Comparison of ENCODE assay signal across 14 cellular contexts in the genomic region with DNA sequence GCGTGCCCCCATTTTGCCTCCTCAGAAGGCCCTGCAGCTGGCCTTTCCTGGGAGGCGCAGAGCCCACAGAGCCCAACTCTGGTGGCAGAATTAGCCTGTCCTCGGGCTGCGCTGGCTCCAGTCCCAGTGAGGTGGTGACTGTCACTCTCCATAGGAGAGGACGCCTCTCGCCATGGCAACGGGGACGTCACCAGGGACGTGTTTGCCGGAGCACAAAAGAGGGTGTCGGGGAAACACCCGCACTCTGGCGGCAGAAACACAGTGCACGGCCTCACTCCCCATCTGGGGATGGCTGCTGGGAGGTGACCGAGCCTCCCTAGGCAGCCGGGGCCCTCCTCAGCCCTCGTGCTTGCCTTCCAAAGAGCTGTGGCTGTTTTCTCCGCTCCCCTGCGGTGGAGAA. TPM values are rescaled to one million over a fixed set of nuclear protein-coding genes. Genes with fewer than 3 reads are reported as not detected.
DNase-seq lines count a peak whose midpoint lies in the region; ATAC-seq and TF ChIP-seq lines count a peak whose summit lies in the region.
"Had no signal": no experiment of that assay in that cellular context is flagged by ENCODE, and none has a peak within 500 bp of the region (broad histone marks: within the 10 kb centered on the region; RNA-seq: fewer than 3 reads in every experiment).

No MANE protein-coding gene starts in this region.

- H3K36me3 Mint-ChIP-seq in effector memory CD8-positive, alpha-beta T cell (ENCODE audit: insufficient read depth), result peaks cover 3% of the 10 kb centered on the region

- H3K4me1 Mint-ChIP-seq in effector memory CD8-positive, alpha-beta T cell (ENCODE audit: low read depth in 2 of 2), result no peaks in the 10 kb centered on the region

- CTCF ChIA-PET in RWPE1 (lab: Yijun Ruan, JAX), result no interaction called here

- DNase-seq in NCI-H1436 treated with DMSO at 0.1 percent for 48 hours (lab: John Stamatoyannopoulos, UW), result peak; percentile 30
- DNase-seq in RWPE1 (ENCODE audit: low spot score), result no peak
- DNase-seq in right cardiac atrium, result peak; percentile 76 to 82 (median 81)
- no peak for DNase-seq in UCSD-AML1 (lab: John Stamatoyannopoulos, UW; ENCODE audit: unreplicated experiment)
- no peak for DNase-seq in effector memory CD8-positive, alpha-beta T cell
- no peak for DNase-seq in NCI-H2196 treated with DMSO at 0.1 percent for 48 hours (lab: John Stamatoyannopoulos, UW; ENCODE audit: unreplicated experiment)
- DNase-seq in activated T-cell treated with anti-CD3 and anti-CD28 coated beads, Interleukin-2, amount 50 U/mL, for 48 hours, result no peak
- DNase-seq: activated CD4-positive, alpha-beta T cell treated with anti-CD3 and anti-CD28 coated beads, Interleukin-2, amount 50 U/mL, for 48 hours; activated effector memory CD4-positive, alpha-beta T cell treated with anti-CD3 and anti-CD28 coated beads, Interleukin-2, amount 50 U/mL, for 16 hours; GDM1; stimulated activated naive CD8-positive, alpha-beta T cell treated with anti-CD3 and anti-CD28 coated beads, Interleukin-15, Interleukin-2, amounts not matched to agents 100 U/mL and 50 U/mL, for 24 hours had no signal

- POLR2A ChIA-PET in RWPE1 (lab: Yijun Ruan, JAX; ENCODE audit: low non-redundant PET), result no interaction called here

- peak; percentile 49 to 60 for ATAC-seq in right cardiac atrium
- ATAC-seq in effector memory CD8-positive, alpha-beta T cell (replicated peaks), result no peak
- ATAC-seq: stimulated activated naive CD8-positive, alpha-beta T cell treated with anti-CD3 and anti-CD28 coated beads, Interleukin-15, Interleukin-2, amounts not matched to agents 100 U/mL and 50 U/mL, for 24 hours had no signal

- peaks cover 9 to 33% (median 20%) of the 10 kb centered on the region in 10 experiments; a peak in 18 of 20 replicates for H3K4me1 ChIP-seq in BLaER1 treated with 17β-estradiol and CSF1 and Interleukin-3, amounts not matched to agents 10 nM and 100 nM
- peaks cover 2% of the 10 kb centered on the region for H3K4me1 ChIP-seq in right cardiac atrium (ENCODE audit: control insufficient read depth, insufficient read depth, low read length)

- no peaks in the 10 kb centered on the region for H3K9me3 Mint-ChIP-seq in effector memory CD8-positive, alpha-beta T cell

- no peaks in the 10 kb centered on the region for H3K36me3 ChIP-seq in BLaER1 treated with 17β-estradiol and CSF1 and Interleukin-3, amounts not matched to agents 10 nM and 100 nM

- intact Hi-C loops in right cardiac atrium (cut with DNase I), result no loop called here

- H3K27ac ChIP-seq in BLaER1 treated with 17β-estradiol and CSF1 and Interleukin-3, amounts not matched to agents 10 nM and 100 nM, result peak overlapping the region in 4 of 11 experiments; percentile 39 to 70 (median 53); a peak in 2 of 22 replicates
- H3K27ac ChIP-seq in RWPE1 (peak overlapping the region; percentile 26; the same call in 1 of the 2 replicates), right cardiac atrium (ENCODE audit: low read length) (no peak overlapping the region)
- H3K27ac ChIP-seq: SK-N-MC had no signal

- no peak overlapping the region for H3K4me3 ChIP-seq in BLaER1 treated with 17β-estradiol and CSF1 and Interleukin-3, amounts not matched to agents 10 nM and 100 nM
- no peak overlapping the region for H3K4me3 ChIP-seq in right cardiac atrium (ENCODE audit: low read length)
- H3K4me3 ChIP-seq: SK-N-MC had no signal

- peak overlapping the region in 1 of 11 experiments; percentile 49; a peak in 3 of 22 replicates for H3K9ac ChIP-seq in BLaER1 treated with 17β-estradiol and CSF1 and Interleukin-3, amounts not matched to agents 10 nM and 100 nM

- no peak overlapping the region for H3K27ac Mint-ChIP-seq in effector memory CD8-positive, alpha-beta T cell
- H3K27ac Mint-ChIP-seq: B cell had no signal

- H3K27me3 Mint-ChIP-seq in effector memory CD8-positive, alpha-beta T cell, result peaks cover 5 to 16% of the 10 kb centered on the region in 2 donors

- H3K4me2 ChIP-seq in BLaER1 treated with 17β-estradiol and CSF1 and Interleukin-3, amounts not matched to agents 10 nM and 100 nM, result peak overlapping the region in 6 of 11 experiments; percentile 40 to 82 (median 78); a peak in 10 of 22 replicates

- WGBS in right cardiac atrium, result 63% methylated on average over 19 of the region's 19 CpGs

- no peak for TF ChIP-seq CTCF in RWPE1 (conservative IDR thresholded peaks at IDR 0.05; ENCODE audit: low read depth)

- H3K9me3 ChIP-seq in BLaER1 treated with 17β-estradiol and CSF1 and Interleukin-3, amounts not matched to agents 10 nM and 100 nM (replicated peaks in 1 of 11), result peaks cover 6 to 20% (median 11%) of the 10 kb centered on the region in 11 experiments; a peak in 19 of 22 replicates
- no peaks in the 10 kb centered on the region for H3K9me3 ChIP-seq in right cardiac atrium (ENCODE audit: control insufficient read depth, low read length)

- no peaks in the 10 kb centered on the region for H4K20me1 ChIP-seq in BLaER1 treated with 17β-estradiol and CSF1 and Interleukin-3, amounts not matched to agents 10 nM and 100 nM

- no peaks in the 10 kb centered on the region for H3K27me3 ChIP-seq in BLaER1 treated with 17β-estradiol and CSF1 and Interleukin-3, amounts not matched to agents 10 nM and 100 nM
- H3K27me3 ChIP-seq in right cardiac atrium (ENCODE audit: control insufficient read depth, insufficient read depth), result no peaks in the 10 kb centered on the region

- no peak overlapping the region for H3K4me3 Mint-ChIP-seq in effector memory CD8-positive, alpha-beta T cell
- H3K4me3 Mint-ChIP-seq: B cell had no signal

RNA-seq across cellular contexts. Expression of gene NCOR2, which starts 50.2 kb away (rescaled TPM):
- total RNA-seq in right cardiac atrium, result 100 to 1,000 TPM; 137 to 166 (median 146) TPM
- 66.4 TPM for polyA plus RNA-seq in right cardiac atrium

Comparison
In these comparisons a context has a peak if more than half of its experiments do, and no peak if none do; other contexts are left out.
1. DNase-seq: peak in NCI-H1436 treated with DMSO at 0.1 percent for 48 hours (single experiment) and right cardiac atrium (3 of 3); none in RWPE1 (single experiment), UCSD-AML1 (single experiment), effector memory CD8-positive, alpha-beta T cell (0 of 3), NCI-H2196 treated with DMSO at 0.1 percent for 48 hours (single experiment) and activated T-cell treated with anti-CD3 and anti-CD28 coated beads, Interleukin-2, amount 50 U/mL, for 48 hours (0 of 2).